ENCODE assay signal across 7 cellular contexts in genomic region chr17:58516644-58517377, GRCh38. TPM values are rescaled to one million over a fixed set of nuclear protein-coding genes. Genes with fewer than 3 reads are reported as not detected.
DNase-seq lines count a peak whose midpoint lies in the region; ATAC-seq lines count a peak whose summit lies in the region.

No MANE protein-coding gene starts in this region.

- H3K27ac ChIP-seq in HUES48 (ENCODE audit: low read depth, low read length): peak overlapping the region; percentile 81
- peak overlapping the region; percentile 72 for H3K27ac ChIP-seq in iPS-20b (ENCODE audit: low read length)

- peak overlapping the region; percentile 89 for H3K4me3 Mint-ChIP-seq in activated T-helper 2 cell treated with anti-CD3 and anti-CD28 coated beads, Interferon-gamma antibody, Interleukin-2, Interleukin-4, amounts not matched to agents 10 μg/mL and 5 μg/mL and 100 μg/mL, durations not matched to agents 14 hours and 24 hours and 36 hours (ENCODE audit: low read depth)
- H3K4me3 Mint-ChIP-seq in stimulated activated naive B cell treated with anti-CD40 and anti-IgM and Interleukin-4, amounts not matched to agents 10 μg/mL and 1 μg/mL and 100 μg/mL, for 72 hours: peak overlapping the region; percentile 83 to 91

- no peaks in the 10 kb centered on the region for H3K9me3 Mint-ChIP-seq in activated T-helper 2 cell treated with anti-CD3 and anti-CD28 coated beads, Interferon-gamma antibody, Interleukin-2, Interleukin-4, amounts not matched to agents 10 μg/mL and 5 μg/mL and 100 μg/mL, durations not matched to agents 14 hours and 24 hours and 36 hours
- no peaks in the 10 kb centered on the region for H3K9me3 Mint-ChIP-seq in stimulated activated naive B cell treated with anti-CD40 and anti-IgM and Interleukin-4, amounts not matched to agents 10 μg/mL and 1 μg/mL and 100 μg/mL, for 72 hours

- H3K9me3 ChIP-seq in HUES48 (ENCODE audit: control insufficient read depth, insufficient read depth, low read length) (no peaks in the 10 kb centered on the region), iPS-20b (ENCODE audit: insufficient read depth, low read depth, low read length) (no peaks in the 10 kb centered on the region)

- no peak for DNase-seq in activated T-helper 2 cell treated with anti-CD3 and anti-CD28 coated beads, Interferon-gamma antibody, Interleukin-2, Interleukin-4, amounts not matched to agents 10 μg/mL and 5 μg/mL and 100 μg/mL, durations not matched to agents 14 hours and 24 hours and 36 hours (ENCODE audit: low spot score)
- DNase-seq in stimulated activated naive B cell treated with anti-CD40 and anti-IgM and Interleukin-4, amounts not matched to agents 10 μg/mL and 1 μg/mL and 100 μg/mL, for 72 hours: no peak
- DNase-seq in SIG-M5 treated with dmso at 0.1 percent for 504 hours (lab: John Stamatoyannopoulos, UW; ENCODE audit: unreplicated experiment) (no peak), head of caudate nucleus (no peak)

- no peak for ATAC-seq in stimulated activated naive B cell treated with anti-CD40 and anti-IgM and Interleukin-4, amounts not matched to agents 10 μg/mL and 1 μg/mL and 100 μg/mL, for 72 hours (replicated peaks)
- no peak for ATAC-seq in HG03045 (IDR thresholded peaks at IDR 0.05; ENCODE audit: unreplicated experiment)

- H3K27me3 ChIP-seq in HUES48 (ENCODE audit: control insufficient read depth, insufficient read depth, low read length) (no peaks in the 10 kb centered on the region), iPS-20b (ENCODE audit: insufficient read depth, low read length) (no peaks in the 10 kb centered on the region)

- intact Hi-C loops in activated T-helper 2 cell treated with anti-CD3 and anti-CD28 coated beads, Interferon-gamma antibody, Interleukin-2, Interleukin-4, amounts not matched to agents 10 μg/mL and 5 μg/mL and 100 μg/mL, durations not matched to agents 14 hours and 24 hours and 36 hours (cut with micrococcal nuclease): loop anchor here (2.0 kb wide), 1 partner anchor 184 kb away; no protein-coding TSS in a partner anchor
- intact Hi-C loops in head of caudate nucleus (cut with DNase I): no loop called here

- no peaks in the 10 kb centered on the region for H3K27me3 Mint-ChIP-seq in activated T-helper 2 cell treated with anti-CD3 and anti-CD28 coated beads, Interferon-gamma antibody, Interleukin-2, Interleukin-4, amounts not matched to agents 10 μg/mL and 5 μg/mL and 100 μg/mL, durations not matched to agents 14 hours and 24 hours and 36 hours (ENCODE audit: low read depth)
- H3K27me3 Mint-ChIP-seq in stimulated activated naive B cell treated with anti-CD40 and anti-IgM and Interleukin-4, amounts not matched to agents 10 μg/mL and 1 μg/mL and 100 μg/mL, for 72 hours: no peaks in the 10 kb centered on the region

- H3K36me3 Mint-ChIP-seq in activated T-helper 2 cell treated with anti-CD3 and anti-CD28 coated beads, Interferon-gamma antibody, Interleukin-2, Interleukin-4, amounts not matched to agents 10 μg/mL and 5 μg/mL and 100 μg/mL, durations not matched to agents 14 hours and 24 hours and 36 hours (ENCODE audit: low read depth): peaks cover 14% of the 10 kb centered on the region
- H3K36me3 Mint-ChIP-seq in stimulated activated naive B cell treated with anti-CD40 and anti-IgM and Interleukin-4, amounts not matched to agents 10 μg/mL and 1 μg/mL and 100 μg/mL, for 72 hours: peaks cover 14 to 33% of the 10 kb centered on the region in 2 donors

- H3K4me1 Mint-ChIP-seq in activated T-helper 2 cell treated with anti-CD3 and anti-CD28 coated beads, Interferon-gamma antibody, Interleukin-2, Interleukin-4, amounts not matched to agents 10 μg/mL and 5 μg/mL and 100 μg/mL, durations not matched to agents 14 hours and 24 hours and 36 hours (ENCODE audit: low read depth): peaks cover 37% of the 10 kb centered on the region
- peaks cover 37 to 47% of the 10 kb centered on the region in 2 donors for H3K4me1 Mint-ChIP-seq in stimulated activated naive B cell treated with anti-CD40 and anti-IgM and Interleukin-4, amounts not matched to agents 10 μg/mL and 1 μg/mL and 100 μg/mL, for 72 hours

- H3K27ac Mint-ChIP-seq in activated T-helper 2 cell treated with anti-CD3 and anti-CD28 coated beads, Interferon-gamma antibody, Interleukin-2, Interleukin-4, amounts not matched to agents 10 μg/mL and 5 μg/mL and 100 μg/mL, durations not matched to agents 14 hours and 24 hours and 36 hours: peak overlapping the region; percentile 95
- H3K27ac Mint-ChIP-seq in stimulated activated naive B cell treated with anti-CD40 and anti-IgM and Interleukin-4, amounts not matched to agents 10 μg/mL and 1 μg/mL and 100 μg/mL, for 72 hours: peak overlapping the region; percentile 87

- H3K4me3 ChIP-seq in HUES48 (ENCODE audit: low read depth, low read length) (peak overlapping the region; percentile 85), iPS-20b (ENCODE audit: low read length) (peak overlapping the region; percentile 91)

- H3K9ac ChIP-seq in HUES48 (ENCODE audit: low read depth, low read length): peak overlapping the region; percentile 63
- H3K9ac ChIP-seq in iPS-20b (ENCODE audit: low read depth, low read length): peak overlapping the region; percentile 86

- peaks cover 21% of the 10 kb centered on the region for H3K4me1 ChIP-seq in HUES48 (ENCODE audit: control insufficient read depth, insufficient read depth, low read length)
- H3K4me1 ChIP-seq in iPS-20b (ENCODE audit: insufficient read depth, low read length): peaks cover 10% of the 10 kb centered on the region; the same call in 1 of the 2 replicates

- H3K36me3 ChIP-seq in HUES48 (ENCODE audit: control insufficient read depth, insufficient read depth, low read length): peaks cover 8% of the 10 kb centered on the region
- H3K36me3 ChIP-seq in iPS-20b (ENCODE audit: insufficient read depth, low read depth, low read length): peaks cover 12% of the 10 kb centered on the region

RNA-seq across cellular contexts. Expression of gene MTMR4, which starts 2.4 kb away (rescaled TPM):
- total RNA-seq in activated T-helper 2 cell treated with anti-CD3 and anti-CD28 coated beads, Interferon-gamma antibody, Interleukin-2, Interleukin-4, amounts not matched to agents 10 μg/mL and 5 μg/mL and 100 μg/mL, durations not matched to agents 14 hours and 24 hours and 36 hours: 82.1 and 82.9 TPM in 2 replicates

RNA-seq across cellular contexts. Expression of gene HSF5, which starts 28.6 kb away (rescaled TPM):
- total RNA-seq in activated T-helper 2 cell treated with anti-CD3 and anti-CD28 coated beads, Interferon-gamma antibody, Interleukin-2, Interleukin-4, amounts not matched to agents 10 μg/mL and 5 μg/mL and 100 μg/mL, durations not matched to agents 14 hours and 24 hours and 36 hours: 1.5 and 1.6 TPM in 2 replicates
